8 cellular contexts compared by ENCODE assay signal in the genomic region with DNA sequence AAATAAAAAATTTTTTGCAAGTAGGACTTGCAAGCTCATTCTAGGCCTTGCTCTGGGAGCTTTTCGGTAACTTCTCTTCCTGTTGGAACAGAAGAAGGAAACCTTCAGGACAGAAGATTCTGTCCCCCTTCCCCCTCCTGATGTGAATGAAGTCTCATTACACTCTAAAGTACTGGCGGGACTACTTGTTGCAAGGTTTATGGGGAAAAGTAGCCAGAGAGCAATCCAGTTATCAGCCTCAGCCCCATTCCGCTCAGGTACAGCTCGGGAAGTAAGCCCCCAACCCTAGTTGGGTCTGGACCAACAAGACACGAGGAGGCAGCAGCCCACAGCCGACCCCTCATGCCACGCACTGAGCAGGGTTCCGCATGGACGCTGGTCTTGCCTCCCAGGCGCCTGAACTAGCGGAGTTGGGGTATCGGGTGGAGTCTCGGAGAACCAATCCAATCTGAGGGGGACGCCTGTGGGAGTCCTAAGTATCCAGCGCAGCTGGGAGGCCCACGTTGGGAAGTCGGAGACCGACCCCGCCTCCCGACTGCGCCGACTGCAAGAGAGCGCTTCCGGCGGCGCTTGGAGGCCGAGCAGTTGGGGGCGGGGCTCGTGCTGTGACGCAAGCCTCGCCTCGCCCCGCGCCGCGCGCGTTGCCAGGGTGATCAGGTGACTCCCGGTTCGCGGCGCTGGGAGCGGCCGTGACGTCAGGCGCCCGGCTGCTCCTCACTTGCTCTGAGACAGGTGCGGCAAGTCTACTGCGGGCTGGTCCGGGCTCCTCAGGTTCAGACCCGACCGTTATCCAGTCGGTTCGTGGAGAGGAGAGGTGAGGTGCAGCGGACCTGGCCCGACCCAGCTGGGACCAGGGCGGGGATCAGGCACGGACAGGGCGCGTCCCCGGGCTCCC. TPM values are rescaled to one million over a fixed set of nuclear protein-coding genes. Genes with fewer than 3 reads are reported as not detected.
DNase-seq lines count a peak whose midpoint lies in the region; ATAC-seq, FAIRE-seq and TF ChIP-seq lines count a peak whose summit lies in the region.

A gene with protein sequence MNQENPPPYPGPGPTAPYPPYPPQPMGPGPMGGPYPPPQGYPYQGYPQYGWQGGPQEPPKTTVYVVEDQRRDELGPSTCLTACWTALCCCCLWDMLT (plus strand): TSS at position 717 of the 895 bp plus-strand sequence. CDS start 19,278 bp downstream, outside the sequence.

- H2BK15ac ChIP-seq in IMR-90 (ENCODE audit: low read depth, low read length), result no peak within 1 kb of the TSS

- H3K36me3 ChIP-seq in IMR-90 (ENCODE audit: control insufficient read depth, insufficient read depth, low read length) (no peaks in the 10 kb centered on the region), OCI-LY7 (ENCODE audit: insufficient read depth, low read length) (no peaks in the 10 kb centered on the region)

- no peak for TF ChIP-seq POLR2A in IMR-90 (IDR thresholded peaks at IDR 0.05; ENCODE audit: low read depth, low read length)

- peaks cover 9% of the 10 kb centered on the region; the same call in 1 of the 2 replicates for H3K79me2 ChIP-seq in OCI-LY7 (ENCODE audit: insufficient read depth, low read depth, low read length)

- peak within 1 kb of the TSS; percentile 74 for H3K14ac ChIP-seq in IMR-90 (replicated peaks; ENCODE audit: low read depth, low read length)

- POLR2A ChIA-PET in IMR-90 (lab: Charles Lee; ENCODE audit: unreplicated experiment), result no interaction called here
- POLR2A ChIA-PET in OCI-LY7 (lab: Charles Lee), result interaction anchor here (0.6 to 1.2 kb wide), 7 partner anchors 12 to 1743 kb away, joined by 3 to 9 read pairs (median 3); no protein-coding TSS in a partner anchor

- H2AK9ac ChIP-seq in IMR-90 (replicated peaks; ENCODE audit: low read depth, low read length, poor library complexity), result peak within 1 kb of the TSS; percentile 66

- H4K20me1 ChIP-seq in IMR-90 (ENCODE audit: insufficient read depth, low read length), result no peaks in the 10 kb centered on the region
- H4K20me1 ChIP-seq in OCI-LY7 (ENCODE audit: insufficient read depth, low read length), result no peaks in the 10 kb centered on the region

- dilution Hi-C loops in IMR-90 (cut with HindIII; ENCODE audit: low sequenced_read_pairs, unreplicated experiment), result no loop called here

- CTCF ChIA-PET in IMR-90 (lab: Yijun Ruan, JAX), result no interaction called here
- CTCF ChIA-PET in OCI-LY7 (lab: Charles Lee; ENCODE audit: unreplicated experiment), result interaction anchor here (1.2 kb wide), 1 partner anchor 473 kb away, joined by 3 read pairs; a partner anchor contains a TSS

- ATAC-seq in GM21526 (IDR thresholded peaks at IDR 0.05; ENCODE audit: low FRiP score, unreplicated experiment) (peak; percentile 91), IMR-90 (ENCODE audit: low read depth) (peak; percentile 87)

- H4K8ac ChIP-seq in IMR-90 (ENCODE audit: low read depth in 2 of 2, low read length in 2 of 2), result peak within 1 kb of the TSS; percentile 77 to 93

- BruUV-seq in IMR-90 (replicated peaks; lab: Mats Ljungman, UMichigan) (no TSS peak), OCI-LY7 (replicated peaks; lab: Mats Ljungman, UMichigan) (TSS peak; percentile 92)

- no peak within 1 kb of the TSS for H2BK20ac ChIP-seq in IMR-90 (ENCODE audit: low read depth, low read length)

- H3K4me1 ChIP-seq in IMR-90 (ENCODE audit: control insufficient read depth, insufficient read depth, low read length) (peaks cover 8% of the 10 kb centered on the region; the same call in 1 of the 2 replicates), OCI-LY7 (ENCODE audit: insufficient read depth, low read length, poor library complexity, severe bottlenecking) (peaks cover 10% of the 10 kb centered on the region), mononuclear cell (ENCODE audit: insufficient read depth, low read length) (peaks cover 16% of the 10 kb centered on the region)

- TF ChIP-seq CTCF in D721Med (IDR thresholded peaks at IDR 0.05; ENCODE audit: insufficient read depth, missing control alignments), result no peak
- no peak for TF ChIP-seq CTCF in IMR-90 (conservative IDR thresholded peaks at IDR 0.05; ENCODE audit: low read depth, low read length)
- no peak for TF ChIP-seq CTCF in OCI-LY7 (conservative IDR thresholded peaks at IDR 0.05; ENCODE audit: low read length)
- TF ChIP-seq CTCF in epithelial cell of esophagus (IDR thresholded peaks at IDR 0.05; ENCODE audit: insufficient read depth, low read depth, low read length, missing control alignments), result no peak

- no peak within 1 kb of the TSS for H2BK5ac ChIP-seq in IMR-90 (ENCODE audit: low read depth, low read length, poor library complexity, severe bottlenecking)

- H2AK5ac ChIP-seq in IMR-90 (ENCODE audit: low read depth, low read length), result peak within 1 kb of the TSS; percentile 66; the same call in 1 of the 2 replicates

- H3K4me3 ChIP-seq in IMR-90 (ENCODE audit: insufficient read depth, low read depth, low read length) (peak within 1 kb of the TSS; percentile 68), OCI-LY7 (ENCODE audit: low read depth, low read length, poor library complexity, severe bottlenecking) (peak within 1 kb of the TSS; percentile 94), epithelial cell of esophagus (ENCODE audit: low read length) (peak within 1 kb of the TSS; percentile 67), mononuclear cell (ENCODE audit: low read length) (peak within 1 kb of the TSS; percentile 88)

- peaks cover 0 to 12% of the 10 kb centered on the region in 2 experiments; a peak in 2 of 4 replicates for H3K79me1 ChIP-seq in IMR-90 (ENCODE audit: low read depth in 1 of 2, low read length in 2 of 2)

- 2% methylated on average over 20 of the region's 61 CpGs; no CpG with 5 or more reads in 1 of the 2 experiments for WGBS in IMR-90 (ENCODE audit: extremely low coverage in 2 of 2, insufficient read length in 1 of 2), 2 experiments

- H3K9ac ChIP-seq in IMR-90 (ENCODE audit: low read depth, low read length), result peak within 1 kb of the TSS; percentile 75

- H3K4me2 ChIP-seq in IMR-90 (ENCODE audit: low read depth, low read length), result peak within 1 kb of the TSS; percentile 81
- H3K4me2 ChIP-seq in OCI-LY7 (ENCODE audit: low read length), result peak within 1 kb of the TSS; percentile 92

- H3K9me3 ChIP-seq in IMR-90 (ENCODE audit: control insufficient read depth, insufficient read depth, low read length) (no peaks in the 10 kb centered on the region), OCI-LY7 (ENCODE audit: low read length) (no peaks in the 10 kb centered on the region), mononuclear cell (ENCODE audit: low read depth, low read length) (no peaks in the 10 kb centered on the region)

- H4K5ac ChIP-seq in IMR-90 (ENCODE audit: low read depth, low read length), result peak within 1 kb of the TSS; percentile 53

- H2AFZ ChIP-seq in IMR-90 (replicated peaks; ENCODE audit: low read length, poor library complexity), result peak within 1 kb of the TSS; percentile 96
- H2AFZ ChIP-seq in OCI-LY7 (ENCODE audit: low read length), result peak within 1 kb of the TSS; percentile 90

- peak within 1 kb of the TSS; percentile 14; the same call in 1 of the 2 replicates for H3K56ac ChIP-seq in IMR-90 (ENCODE audit: extremely low read depth, insufficient read depth, low read length)

- DNase-seq in D721Med (ENCODE audit: insufficient read length, low spot score), result peak; percentile 82
- peak; percentile 91 for DNase-seq in IMR-90
- DNase-seq in OCI-LY7 (ENCODE audit: low spot score), result peak; percentile 95
- DNase-seq in activated T-cell treated with anti-CD3 and anti-CD28 coated beads for 4 hours, result peak; percentile 93
- DNase-seq in epithelial cell of esophagus (ENCODE audit: low read depth), result peak; percentile 98
- peak; percentile 87 to 90 for DNase-seq in stimulated activated CD8-positive, alpha-beta memory T cell treated with anti-CD3 and anti-CD28 coated beads, Interleukin-4, amount 100 ng/mL, for 1 hour (ENCODE audit: low read depth in 2 of 2, low spot score in 1 of 2)

- in situ Hi-C loops in IMR-90 (cut with MboI; ENCODE audit: low sequenced_read_pairs), result no loop called here

- H2BK120ac ChIP-seq in IMR-90 (ENCODE audit: low read depth, low read length), result peak within 1 kb of the TSS; percentile 47; the same call in 1 of the 2 replicates

- no peaks in the 10 kb centered on the region for H3K9me2 ChIP-seq in OCI-LY7 (ENCODE audit: insufficient read depth, low read length)

- H3K27ac ChIP-seq in IMR-90 (ENCODE audit: insufficient read depth, low read length) (peak within 1 kb of the TSS; percentile 11), OCI-LY7 (ENCODE audit: low read depth, low read length, poor library complexity, severe bottlenecking) (peak within 1 kb of the TSS; percentile 46)

- H4K91ac ChIP-seq in IMR-90 (ENCODE audit: insufficient read depth, low read depth, low read length), result peak within 1 kb of the TSS; percentile 54

- FAIRE-seq in D721Med (lab: Jason Lieb, UNC), result no peak

- TF ChIP-seq RAD21 in IMR-90 (IDR thresholded peaks at IDR 0.05; ENCODE audit: low read length), result no peak

- H3K23ac ChIP-seq in IMR-90 (ENCODE audit: low read depth, low read length), result peak within 1 kb of the TSS; percentile 76

- peak within 1 kb of the TSS; percentile 16 for H3K18ac ChIP-seq in IMR-90 (ENCODE audit: low read depth, low read length)

- H3K27me3 ChIP-seq in IMR-90 (ENCODE audit: control insufficient read depth, insufficient read depth, low read length), result no peaks in the 10 kb centered on the region
- H3K27me3 ChIP-seq in mononuclear cell (ENCODE audit: insufficient read depth, low read length), result no peaks in the 10 kb centered on the region

- intact Hi-C loops in IMR-90 (cut with micrococcal nuclease) (loop anchor here (2.0 to 5.0 kb wide), 2 partner anchors 68 to 184 kb away; no protein-coding TSS in a partner anchor), OCI-LY7 (cut with micrococcal nuclease; ENCODE audit: unreplicated experiment) (loop anchor here (1.0 kb wide), 1 partner anchor 60 kb away; a partner anchor contains a TSS)

- peak within 1 kb of the TSS; percentile 84 for H3K4ac ChIP-seq in IMR-90 (ENCODE audit: low read depth, low read length)

- H3K9me1 ChIP-seq in IMR-90 (ENCODE audit: insufficient read depth, low read length), result peaks cover 4% of the 10 kb centered on the region; the same call in 1 of the 2 replicates

TF ChIP-seq in IMR-90, 13 proteins besides CTCF, POLR2A, EP300 and RAD21 (continues in another document):
- no peak for TF ChIP-seq NFE2L2 (IDR thresholded peaks at IDR 0.05; ENCODE audit: low read depth, low read length)
- no peak for TF ChIP-seq RCOR1 (IDR thresholded peaks at IDR 0.05; ENCODE audit: insufficient replicate concordance, low read length)
- TF ChIP-seq FOS (IDR thresholded peaks at IDR 0.05; ENCODE audit: low read depth, low read length), result 0 out of 2 replicates have a peak, but pooled peaks have one; percentile 7

RNA-seq across cellular contexts. Expression of the gene that starts here (rescaled TPM):
- total RNA-seq in IMR-90 (2012; rRNA removed) (6.7 and 7.3 TPM in 2 replicates), OCI-LY7 (2022) (21.4 and 23.8 TPM in 2 replicates), mononuclear cell (5.6 TPM)
- polyA plus RNA-seq in IMR-90 (2012; rRNA removed), result 15.0 and 16.3 TPM in 2 replicates
- polyA plus RNA-seq in IMR-90 (2012; cell fraction: cytosol; rRNA removed), result 19.3 and 25.4 TPM in 2 replicates
- 3.4 and 8.3 TPM in 2 replicates for polyA plus RNA-seq in IMR-90 (2012; cell fraction: nucleus; rRNA removed; ENCODE audit: low replicate concordance)
- 11.4 and 36.7 TPM in 2 replicates for total RNA-seq in OCI-LY7 (2014; rRNA removed; shearing (Covaris generic))

Comparison
In these comparisons a context has a peak if more than half of its experiments do, and no peak if none do; other contexts are left out.
1. Peak in every context shown above with its lines: DNase-seq, ATAC-seq, H3K4me3 ChIP-seq and H3K27ac ChIP-seq.